31 cellular contexts compared by ENCODE assay signal in genomic region chr19:32039446-32039845, GRCh38.
"Had no signal": no experiment of that assay in that cellular context is flagged by ENCODE, and none has a peak within 500 bp of the region (broad histone marks: within the 10 kb centered on the region; RNA-seq: fewer than 3 reads in every experiment).

No MANE protein-coding gene starts in this region.

- H3K4me3 Mint-ChIP-seq: naive thymus-derived CD8-positive, alpha-beta T cell; nephron progenitor cell; neural progenitor cell; stimulated activated naive B cell treated with anti-CD40 and anti-IgM and Interleukin-4, amounts not matched to agents 10 μg/mL and 1 μg/mL and 100 μg/mL, for 72 hours had no signal

- H3K27ac ChIP-seq: left lung, neural progenitor cell, neutrophil, prostate gland, skin epidermis, stomach, testis, thyroid gland, upper lobe of right lung had no signal

- H3K36me3 ChIP-seq: left lung, neural progenitor cell, neutrophil, prostate gland, stomach, thyroid gland, upper lobe of right lung had no signal

- H3K4me3 ChIP-seq: left lung, lung, mucosa of descending colon, neural progenitor cell, prostate gland, skin epidermis, stomach, testis, thyroid gland, upper lobe of right lung had no signal

- ATAC-seq: left cardiac atrium; left lung; mucosa of descending colon; naive thymus-derived CD8-positive, alpha-beta T cell; right cardiac atrium; sciatic nerve; stimulated activated naive B cell treated with anti-CD40 and anti-IgM and Interleukin-4, amounts not matched to agents 10 μg/mL and 1 μg/mL and 100 μg/mL, for 72 hours; stimulated activated naive CD8-positive, alpha-beta T cell treated with anti-CD3 and anti-CD28 coated beads, Interleukin-15, Interleukin-2, amounts not matched to agents 100 U/mL and 50 U/mL, for 24 hours; upper lobe of right lung had no signal

- H3K27ac Mint-ChIP-seq: naive thymus-derived CD8-positive, alpha-beta T cell; nephron progenitor cell; neural progenitor cell; stimulated activated naive B cell treated with anti-CD40 and anti-IgM and Interleukin-4, amounts not matched to agents 10 μg/mL and 1 μg/mL and 100 μg/mL, for 72 hours had no signal

- H3K9ac ChIP-seq: neural progenitor cell had no signal

- H3K4me1 Mint-ChIP-seq: neural progenitor cell; stimulated activated naive B cell treated with anti-CD40 and anti-IgM and Interleukin-4, amounts not matched to agents 10 μg/mL and 1 μg/mL and 100 μg/mL, for 72 hours had no signal

- H3K9me3 ChIP-seq: left lung, mucosa of descending colon, neutrophil, prostate gland, stomach, testis, thyroid gland, upper lobe of right lung had no signal

- H3K9me3 Mint-ChIP-seq: naive thymus-derived CD8-positive, alpha-beta T cell; nephron progenitor cell; neural progenitor cell; stimulated activated naive B cell treated with anti-CD40 and anti-IgM and Interleukin-4, amounts not matched to agents 10 μg/mL and 1 μg/mL and 100 μg/mL, for 72 hours had no signal

- H3K36me3 Mint-ChIP-seq: naive thymus-derived CD8-positive, alpha-beta T cell; neural progenitor cell; stimulated activated naive B cell treated with anti-CD40 and anti-IgM and Interleukin-4, amounts not matched to agents 10 μg/mL and 1 μg/mL and 100 μg/mL, for 72 hours had no signal

- DNase-seq: head of caudate nucleus; hippocampal formation; kidney glomerular epithelial cell; left cardiac atrium; left lung; mesendoderm; midbrain; mucosa of descending colon; naive thymus-derived CD8-positive, alpha-beta T cell; nephron progenitor cell; occipital lobe; posterior cingulate gyrus; retina; right cardiac atrium; stimulated activated CD4-positive, alpha-beta T cell treated with anti-CD3 and anti-CD28 coated beads, Interleukin-12 subunit alpha, Interleukin-12 subunit beta, amount 100 ng/mL, for 4 hours; stimulated activated CD4-positive, alpha-beta T cell treated with anti-CD3 and anti-CD28 coated beads, Interleukin-15, amount 100 ng/mL, for 24 hours; stimulated activated CD4-positive, alpha-beta T cell treated with anti-CD3 and anti-CD28 coated beads, Interleukin-2, amount 100 ng/mL, for 24 hours; stimulated activated CD4-positive, alpha-beta T cell treated with anti-CD3 and anti-CD28 coated beads, Interleukin-4, amount 100 ng/mL, for 1 hour; stimulated activated naive B cell treated with anti-CD40 and anti-IgM and Interleukin-4, amounts not matched to agents 10 μg/mL and 1 μg/mL and 100 μg/mL, for 72 hours; stimulated activated naive CD8-positive, alpha-beta T cell treated with anti-CD3 and anti-CD28 coated beads, Interleukin-15, Interleukin-2, amounts not matched to agents 100 U/mL and 50 U/mL, for 24 hours; stomach; testis; thyroid gland; trophoblast cell; upper lobe of right lung had no signal
